Comparison of ENCODE assay signal across 13 cellular contexts in genomic region chr15:62897634-62898033, GRCh38.
DNase-seq lines count a peak whose midpoint lies in the region; ATAC-seq, FAIRE-seq and TF ChIP-seq lines count a peak whose summit lies in the region.
"Had no signal": no experiment of that assay in that cellular context is flagged by ENCODE, and none has a peak within 500 bp of the region (broad histone marks: within the 10 kb centered on the region; RNA-seq: fewer than 3 reads in every experiment).

No MANE protein-coding gene starts in this region.

- H3K27ac Mint-ChIP-seq in naive thymus-derived CD4-positive, alpha-beta T cell = no peak overlapping the region

- CTCF ChIA-PET in AG04450 (lab: Charles Lee) = no interaction called here
- CTCF ChIA-PET in naive thymus-derived CD4-positive, alpha-beta T cell (lab: Charles Lee) = no interaction called here

- H3K9me3 Mint-ChIP-seq in naive thymus-derived CD4-positive, alpha-beta T cell = no peaks in the 10 kb centered on the region

- H3K27me3 Mint-ChIP-seq in naive thymus-derived CD4-positive, alpha-beta T cell = peaks cover 0 to 11% (median 5%) of the 10 kb centered on the region in 5 donors

- ATAC-seq in heart left ventricle (no peak), pancreas (no peak), GM19351 (IDR thresholded peaks at IDR 0.05; ENCODE audit: unreplicated experiment) (no peak)
- ATAC-seq in naive thymus-derived CD4-positive, alpha-beta T cell = no peak

- no peak for FAIRE-seq in pancreas (lab: Jason Lieb, UNC)

- H3K27me3 ChIP-seq in AG04450 (ENCODE audit: control insufficient read depth, insufficient read depth, low read length) (no peaks in the 10 kb centered on the region), adipocyte (replicated peaks; ENCODE audit: control insufficient read depth, insufficient read depth, low read length) (no peaks in the 10 kb centered on the region), heart left ventricle (no peaks in the 10 kb centered on the region), pancreas (no peaks in the 10 kb centered on the region)
- H3K27me3 ChIP-seq in naive thymus-derived CD4-positive, alpha-beta T cell (ENCODE audit: control insufficient read depth in 2 of 2, insufficient read depth in 2 of 2, low read length in 2 of 2) = no peaks in the 10 kb centered on the region
- H3K27me3 ChIP-seq: tibial nerve had no signal

- no peak for DNase-seq in AG04450 (ENCODE audit: low read depth, low spot score)
- DNase-seq in adipocyte (ENCODE audit: low read depth) = no peak
- DNase-seq in heart left ventricle = no peak
- DNase-seq in pancreas = no peak
- DNase-seq in NCI-H226 = no peak
- DNase-seq in naive thymus-derived CD4-positive, alpha-beta T cell = no peak
- no peak for DNase-seq in NCI-H146 (lab: John Stamatoyannopoulos, UW)
- DNase-seq: activated T-cell treated with anti-CD3 and anti-CD28 coated beads, Interleukin-2, amount 50 U/mL, for 48 hours; effector CD8-positive, alpha-beta T cell; glutamatergic neuron; NCI-H510A had no signal

- 57 to 71% (median 64%) methylated on average over 8 of the region's 8 CpGs for WGBS in heart left ventricle, 4 donors
- 82 to 84% methylated on average over 8 of the region's 8 CpGs for WGBS in pancreas, 2 donors

- POLR2A ChIA-PET in AG04450 (lab: Yijun Ruan, JAX) = interaction anchor here (1.0 kb wide), 2 partner anchors 145 to 147 kb away, joined by 3 to 4 read pairs; no protein-coding TSS in a partner anchor
- POLR2A ChIA-PET in naive thymus-derived CD4-positive, alpha-beta T cell (lab: Charles Lee) = no interaction called here

- peaks cover 45% of the 10 kb centered on the region for H3K4me1 ChIP-seq in adipocyte (ENCODE audit: control insufficient read depth, insufficient read depth, low read length)
- H3K4me1 ChIP-seq in heart left ventricle = peaks cover 3 to 73% (median 37%) of the 10 kb centered on the region in 12 donors
- H3K4me1 ChIP-seq in pancreas = peaks cover 8 to 32% (median 14%) of the 10 kb centered on the region in 3 donors
- H3K4me1 ChIP-seq in naive thymus-derived CD4-positive, alpha-beta T cell (ENCODE audit: control insufficient read depth in 2 of 2, insufficient read depth in 2 of 2, low read length in 2 of 2) = no peaks in the 10 kb centered on the region

- TF ChIP-seq CTCF in AG04450 (IDR thresholded peaks at IDR 0.05; ENCODE audit: low read depth, low read length) = no peak
- no peak for TF ChIP-seq CTCF in heart left ventricle (IDR thresholded peaks at IDR 0.05)
- TF ChIP-seq CTCF in pancreas (IDR thresholded peaks at IDR 0.05) = no peak

- H3K27ac ChIP-seq in AG04450 (ENCODE audit: low read depth, low read length) (peak overlapping the region; percentile 80), heart left ventricle (peak overlapping the region; percentile 78 to 97 (median 90)), pancreas (peak overlapping the region; percentile 68 to 93 (median 88))
- H3K27ac ChIP-seq in naive thymus-derived CD4-positive, alpha-beta T cell (ENCODE audit: low read depth, low read length) = no peak overlapping the region

- no peaks in the 10 kb centered on the region for H3K36me3 Mint-ChIP-seq in naive thymus-derived CD4-positive, alpha-beta T cell

- intact Hi-C loops in heart left ventricle (cut with DNase I) = loop anchor here in 9 of 10 donors (2.0 to 10.0 kb wide), 7 partner anchors 50 to 145 kb away; partner anchors contain the start of gene TPM1 (in 6 of the 9)
- intact Hi-C loops in pancreas (cut with DNase I) = no loop called here
- intact Hi-C loops in naive thymus-derived CD4-positive, alpha-beta T cell (cut with micrococcal nuclease) = no loop called here

- H3K9me3 ChIP-seq in AG04450 (ENCODE audit: control insufficient read depth, insufficient read depth, low read length) (no peaks in the 10 kb centered on the region), adipocyte (ENCODE audit: control insufficient read depth, low read length) (no peaks in the 10 kb centered on the region), heart left ventricle (no peaks in the 10 kb centered on the region), pancreas (no peaks in the 10 kb centered on the region)
- H3K9me3 ChIP-seq in naive thymus-derived CD4-positive, alpha-beta T cell (ENCODE audit: control insufficient read depth in 2 of 3, low read length in 3 of 3) = no peaks in the 10 kb centered on the region
- H3K9me3 ChIP-seq: tibial nerve had no signal

- H3K36me3 ChIP-seq in adipocyte (ENCODE audit: control insufficient read depth, insufficient read depth, low read length, severe bottlenecking) (no peaks in the 10 kb centered on the region), heart left ventricle (no peaks in the 10 kb centered on the region), pancreas (no peaks in the 10 kb centered on the region)
- no peaks in the 10 kb centered on the region for H3K36me3 ChIP-seq in naive thymus-derived CD4-positive, alpha-beta T cell (ENCODE audit: control insufficient read depth in 2 of 3, insufficient read depth in 3 of 3, low read length in 3 of 3)
- H3K36me3 ChIP-seq: tibial nerve had no signal

- TF ChIP-seq POLR2A in heart left ventricle (IDR thresholded peaks at IDR 0.05) = no peak

- H3K4me3 ChIP-seq in AG04450 (ENCODE audit: low read depth, low read length) (no peak overlapping the region), adipocyte (ENCODE audit: low read length) (peak overlapping the region; percentile 8), heart left ventricle (peak overlapping the region in 6 of 12 donors; percentile 6 to 34 (median 22)), pancreas (no peak overlapping the region)
- no peak overlapping the region for H3K4me3 ChIP-seq in naive thymus-derived CD4-positive, alpha-beta T cell (ENCODE audit: low read length)

- no peaks in the 10 kb centered on the region for H3K4me1 Mint-ChIP-seq in naive thymus-derived CD4-positive, alpha-beta T cell

- no peak overlapping the region for H3K4me3 Mint-ChIP-seq in naive thymus-derived CD4-positive, alpha-beta T cell

- peak overlapping the region; percentile 10 for H3K9ac ChIP-seq in adipocyte (ENCODE audit: low read length)

Comparison
In these comparisons a context has a peak if more than half of its experiments do, and no peak if none do; other contexts are left out.
1. intact Hi-C loops: an anchor here in heart left ventricle (2.0 to 10.0 kb wide); none called in pancreas and naive thymus-derived CD4-positive, alpha-beta T cell.